ENCODE assay signal across 32 cellular contexts in genomic region chr20:63484651-63485403, GRCh38. TPM values are rescaled to one million over a fixed set of nuclear protein-coding genes. Genes with fewer than 3 reads are reported as not detected.
"Had no signal": no experiment of that assay in that cellular context is flagged by ENCODE, and none has a peak within 500 bp of the region (broad histone marks: within the 10 kb centered on the region; RNA-seq: fewer than 3 reads in every experiment).

No MANE protein-coding gene starts in this region.

- H3K27ac Mint-ChIP-seq: activated B cell treated with CpG ODN at 0.5 μM for 24 hours; activated CD4-positive, alpha-beta T cell treated with anti-CD3 and anti-CD28 coated beads for 36 hours; activated naive CD8-positive, alpha-beta T cell treated with anti-CD3 and anti-CD28 coated beads, Interleukin-2, amount 10 ng/mL, durations not matched to agents 7 days and 5 days; endodermal cell; naive B cell; stimulated activated naive B cell treated with anti-CD40 and anti-IgM and Interleukin-4, amounts not matched to agents 10 μg/mL and 1 μg/mL and 100 μg/mL, for 72 hours; T-helper 2 cell treated with Interferon-gamma antibody and Interleukin-4, amounts not matched to agents 5 μg/mL and 100 μg/mL, for 36 hours had no signal

- H3K36me3 ChIP-seq: esophagus squamous epithelium, sigmoid colon, transverse colon had no signal

- ATAC-seq: activated CD4-positive, alpha-beta T cell treated with anti-CD3 and anti-CD28 coated beads for 36 hours; activated T-cell treated with anti-CD3 and anti-CD28 coated beads, Interleukin-2, amount 50 U/mL, for 4 hours; left colon had no signal

- H3K9me3 Mint-ChIP-seq: activated B cell treated with CpG ODN at 0.5 μM for 24 hours; activated naive CD8-positive, alpha-beta T cell treated with anti-CD3 and anti-CD28 coated beads, Interleukin-2, amount 10 ng/mL, durations not matched to agents 7 days and 5 days; activated T-cell treated with anti-CD3 and anti-CD28 coated beads, Interleukin-2, amount 50 U/mL, for 4 hours; T-helper 2 cell treated with Interferon-gamma antibody and Interleukin-4, amounts not matched to agents 5 μg/mL and 100 μg/mL, for 36 hours had no signal

- H3K4me3 Mint-ChIP-seq: activated B cell treated with CpG ODN at 0.5 μM for 24 hours; activated CD4-positive, alpha-beta T cell treated with anti-CD3 and anti-CD28 coated beads for 36 hours; activated naive CD8-positive, alpha-beta T cell treated with anti-CD3 and anti-CD28 coated beads, Interleukin-2, amount 10 ng/mL, durations not matched to agents 7 days and 5 days; activated T-cell treated with anti-CD3 and anti-CD28 coated beads, Interleukin-2, amount 50 U/mL, for 4 hours; endodermal cell; naive B cell; stimulated activated naive B cell treated with anti-CD40 and anti-IgM and Interleukin-4, amounts not matched to agents 10 μg/mL and 1 μg/mL and 100 μg/mL, for 72 hours; T-helper 2 cell treated with Interferon-gamma antibody and Interleukin-4, amounts not matched to agents 5 μg/mL and 100 μg/mL, for 36 hours had no signal

- H3K27ac ChIP-seq: esophagus squamous epithelium, sigmoid colon, transverse colon had no signal

- DNase-seq: activated B cell treated with CpG ODN at 0.5 μM for 24 hours; activated CD4-positive, alpha-beta T cell treated with anti-CD3 and anti-CD28 coated beads for 36 hours; activated CD4-positive, alpha-beta T cell treated with anti-CD3 and anti-CD28 coated beads, Interleukin-2, amount 50 U/mL, for 48 hours; activated CD8-positive, alpha-beta memory T cell treated with anti-CD3 and anti-CD28 coated beads, Interleukin-2, amount 50 U/mL, for 48 hours; activated naive CD4-positive, alpha-beta T cell treated with Interleukin-2 at 50 U/mL for 16 hours; activated naive CD8-positive, alpha-beta T cell treated with anti-CD3 and anti-CD28 coated beads, Interleukin-2, amount 10 ng/mL, durations not matched to agents 7 days and 5 days; activated T-cell treated with anti-CD3 and anti-CD28 coated beads, Interleukin-2, amount 50 U/mL, for 4 hours; amniotic stem cell; cortex of kidney; endodermal cell; esophagus squamous epithelium; islet precursor cell; left colon; naive B cell; posterior cingulate gyrus; sigmoid colon; stimulated activated CD4-positive, alpha-beta T cell treated with anti-CD3 and anti-CD28 coated beads, Interleukin-15, amount 100 ng/mL, for 24 hours; stimulated activated CD4-positive, alpha-beta T cell treated with anti-CD3 and anti-CD28 coated beads, Interleukin-2, amount 100 ng/mL, for 48 hours; stimulated activated CD8-positive, alpha-beta memory T cell treated with anti-CD3 and anti-CD28 coated beads, Interleukin-4, amount 100 ng/mL, for 48 hours; stimulated activated naive B cell treated with anti-CD40 and anti-IgM and Interleukin-4, amounts not matched to agents 10 μg/mL and 1 μg/mL and 100 μg/mL, for 72 hours; transverse colon had no signal

- H3K4me3 ChIP-seq: esophagus squamous epithelium, gastrocnemius medialis, lung, sigmoid colon, smooth muscle cell, transverse colon had no signal

- H3K36me3 Mint-ChIP-seq: activated naive CD8-positive, alpha-beta T cell treated with anti-CD3 and anti-CD28 coated beads, Interleukin-2, amount 10 ng/mL, durations not matched to agents 7 days and 5 days; naive B cell had no signal

- H3K9me3 ChIP-seq: esophagus squamous epithelium, gastrocnemius medialis, transverse colon had no signal

- H3K4me1 ChIP-seq: transverse colon had no signal

- H3K4me1 Mint-ChIP-seq: activated B cell treated with CpG ODN at 0.5 μM for 24 hours, endodermal cell had no signal

RNA-seq across cellular contexts. Expression of gene KCNQ2, which starts 12.4 kb away (rescaled TPM):
- total RNA-seq: activated B cell treated with CpG ODN at 0.5 μM for 24 hours; activated CD4-positive, alpha-beta T cell treated with anti-CD3 and anti-CD28 coated beads for 36 hours; activated CD8-positive, alpha-beta memory T cell treated with anti-CD3 and anti-CD28 coated beads for 36 hours; activated T-cell treated with anti-CD3 and anti-CD28 coated beads, Interleukin-2, amount 50 U/mL, for 4 hours; bronchial epithelial cell; esophagus squamous epithelium; gastrocnemius medialis; mesenteric fat pad; omental fat pad; renal cortical epithelial cell had no signal

RNA-seq across cellular contexts. Expression of gene PTK6, which starts 52.3 kb away (rescaled TPM):
- total RNA-seq: cerebellum, smooth muscle cell, temporal lobe had no signal
